ENCODE assay signal across 8 cellular contexts in genomic region chr4:102760645-102761477, GRCh38. TPM values are rescaled to one million over a fixed set of nuclear protein-coding genes. Genes with fewer than 3 reads are reported as not detected.
A peak's percentile ranks its signal among the peaks of the same experiment; 100 is the strongest.
DNase-seq lines count a peak whose midpoint lies in the region; FAIRE-seq lines count a peak whose summit lies in the region.

TSS of gene MANBA (minus strand) at chr4:102760968. CDS start at chr4:102760894, 74 bp downstream.

- H2BK5ac ChIP-seq in neuronal stem cell (ENCODE audit: low read length), result peak within 1 kb of the TSS; percentile 75

- H3K9ac ChIP-seq in neuronal stem cell (ENCODE audit: low read depth, low read length, poor library complexity) (peak within 1 kb of the TSS; percentile 98), subcutaneous abdominal adipose tissue (ENCODE audit: low read length in 5 of 5) (peak within 1 kb of the TSS; percentile 65 to 83 (median 75))

- H3K23ac ChIP-seq in neuronal stem cell (ENCODE audit: low read depth, low read length, poor library complexity), result peak within 1 kb of the TSS; percentile 96

- H4K91ac ChIP-seq in neuronal stem cell (ENCODE audit: low read depth, low read length, poor library complexity), result no peak within 1 kb of the TSS

- H4K8ac ChIP-seq in neuronal stem cell (ENCODE audit: low read depth, low read length), result no peak within 1 kb of the TSS

- H2AFZ ChIP-seq in neuronal stem cell (ENCODE audit: low read length), result peak within 1 kb of the TSS; percentile 93

- H2BK12ac ChIP-seq in neuronal stem cell (ENCODE audit: low read length), result no peak within 1 kb of the TSS

- H2AK5ac ChIP-seq in neuronal stem cell (ENCODE audit: low read depth, low read length), result no peak within 1 kb of the TSS

- FAIRE-seq in frontal cortex (lab: Jason Lieb, UNC), result no peak

- H3K9me3 ChIP-seq in MG63 (no peaks in the 10 kb centered on the region), neuronal stem cell (replicated peaks in 1 of 2; ENCODE audit: control insufficient read depth in 2 of 2, insufficient read depth in 1 of 2, low read depth in 1 of 2, low read length in 2 of 2) (no peaks in the 10 kb centered on the region), subcutaneous abdominal adipose tissue (ENCODE audit: control insufficient read depth in 5 of 5, low read length in 5 of 5) (no peaks in the 10 kb centered on the region)

- peak within 1 kb of the TSS; percentile 78 for H3K4me2 ChIP-seq in neuronal stem cell (ENCODE audit: insufficient read depth, low read length, poor library complexity, severe bottlenecking)

- H3K27ac ChIP-seq in neuronal stem cell (replicated peaks; ENCODE audit: low read length) (peak within 1 kb of the TSS; percentile 70), subcutaneous abdominal adipose tissue (ENCODE audit: low read depth, low read length) (peak within 1 kb of the TSS; percentile 38)

- H3K18ac ChIP-seq in neuronal stem cell (ENCODE audit: low read length), result peak within 1 kb of the TSS; percentile 99

- DNase-seq in GM03348 (ENCODE audit: low spot score) (peak; percentile 95), HCEC 1CT (peak; percentile 60), MG63 (peak; percentile 69), SIG-M5 treated with dmso at 0.1 percent for 504 hours (lab: John Stamatoyannopoulos, UW; ENCODE audit: unreplicated experiment) (peak; percentile 79), activated gamma-delta T cell treated with Interleukin-2 at 50 U/mL for 16 hours (peak; percentile 82), frontal cortex (ENCODE audit: low spot score in 2 of 2) (peak; percentile 87 to 90), neuronal stem cell (ENCODE audit: low spot score) (peak; percentile 84)

- H2BK15ac ChIP-seq in neuronal stem cell (ENCODE audit: low read length), result peak within 1 kb of the TSS; percentile 59

- no peak within 1 kb of the TSS for H3K4ac ChIP-seq in neuronal stem cell (ENCODE audit: low read length)

- H3K27me3 ChIP-seq in MG63 (no peaks in the 10 kb centered on the region), neuronal stem cell (ENCODE audit: control insufficient read depth in 3 of 3, insufficient read depth in 3 of 3, low read depth in 1 of 3, low read length in 3 of 3) (no peaks in the 10 kb centered on the region), subcutaneous abdominal adipose tissue (ENCODE audit: control insufficient read depth in 5 of 5, insufficient read depth in 4 of 5, low read length in 5 of 5) (no peaks in the 10 kb centered on the region)

- no peaks in the 10 kb centered on the region for H3K36me3 ChIP-seq in MG63
- no peaks in the 10 kb centered on the region for H3K36me3 ChIP-seq in neuronal stem cell (replicated peaks in 1 of 2; ENCODE audit: control insufficient read depth in 2 of 2, insufficient read depth in 2 of 2, low read length in 2 of 2)
- H3K36me3 ChIP-seq in subcutaneous abdominal adipose tissue (ENCODE audit: control insufficient read depth in 5 of 5, insufficient read depth in 5 of 5, low read length in 5 of 5), result no peaks in the 10 kb centered on the region

- peak within 1 kb of the TSS; percentile 95 for H3K14ac ChIP-seq in neuronal stem cell (ENCODE audit: low read length)

- no CpG with 5 or more reads among the region's 68 CpGs for WGBS in neuronal stem cell (ENCODE audit: extremely low coverage in 2 of 2, insufficient read length in 2 of 2, insufficient replicate concordance in 1 of 2), 2 donors

- no peaks in the 10 kb centered on the region for H3K79me1 ChIP-seq in neuronal stem cell (ENCODE audit: low read depth, low read length)

- H3K4me3 ChIP-seq in MG63, result peak within 1 kb of the TSS; percentile 63
- H3K4me3 ChIP-seq in neuronal stem cell (ENCODE audit: low read length in 2 of 2), result peak within 1 kb of the TSS; percentile 70 to 98
- H3K4me3 ChIP-seq in subcutaneous abdominal adipose tissue (ENCODE audit: low read depth in 1 of 5, low read length in 5 of 5), result peak within 1 kb of the TSS; percentile 89 to 99 (median 99)

- H3K4me1 ChIP-seq in neuronal stem cell (ENCODE audit: control insufficient read depth in 2 of 2, insufficient read depth in 1 of 2, low read depth in 1 of 2, low read length in 2 of 2) (peaks cover 2 to 7% of the 10 kb centered on the region in 2 donors), subcutaneous abdominal adipose tissue (ENCODE audit: control insufficient read depth in 5 of 5, insufficient read depth in 5 of 5, low read length in 5 of 5) (peaks cover 0 to 24% (median 20%) of the 10 kb centered on the region in 5 donors)

- H2BK120ac ChIP-seq in neuronal stem cell (ENCODE audit: low read depth, low read length), result peak within 1 kb of the TSS; percentile 35

RNA-seq across cellular contexts. Expression of gene MANBA, which starts in this region (rescaled TPM):
- 0.49 and 3.1 TPM in 2 replicates for total RNA-seq in MG63 (2014; rRNA removed; shearing (Covaris generic); ENCODE audit: low replicate concordance)
- total RNA-seq in frontal cortex, result 35.5 TPM
- 20.2 TPM for polyA plus RNA-seq in neuronal stem cell (2013, experiment 1 of 2)
- polyA plus RNA-seq in neuronal stem cell (2013, experiment 2 of 2), result 20.9 TPM

Comparison
In these comparisons a context has a peak if more than half of its experiments do, and no peak if none do; other contexts are left out.
1. Peak in every context shown above with its lines: DNase-seq, H3K4me3 ChIP-seq and H3K27ac ChIP-seq.